In genomic region chr10:104612577-104613205, GRCh38 we compare ENCODE assay signal across 23 cellular contexts. TPM values are rescaled to one million over a fixed set of nuclear protein-coding genes. Genes with fewer than 3 reads are reported as not detected.
"Had no signal": no experiment of that assay in that cellular context is flagged by ENCODE, and none has a peak within 500 bp of the region (broad histone marks: within the 10 kb centered on the region; RNA-seq: fewer than 3 reads in every experiment).

No MANE protein-coding gene starts in this region.

- H3K27me3 ChIP-seq: ascending aorta, right lobe of liver, transverse colon had no signal

- H3K27ac ChIP-seq: ascending aorta, psoas muscle, right lobe of liver, spleen, transverse colon had no signal

- H3K4me1 ChIP-seq: ascending aorta, psoas muscle, right lobe of liver, spleen, transverse colon had no signal

- H3K4me1 Mint-ChIP-seq: activated CD4-positive, alpha-beta memory T cell treated with anti-CD3 and anti-CD28 coated beads, Interleukin-2, amount 10 ng/mL, durations not matched to agents 7 days and 5 days; activated naive CD8-positive, alpha-beta T cell treated with anti-CD3 and anti-CD28 coated beads, Interleukin-2, amount 10 ng/mL, durations not matched to agents 7 days and 5 days; natural killer cell; stimulated activated memory B cell treated with anti-CD40 and anti-IgM and Interleukin-4, amounts not matched to agents 10 μg/mL and 1 μg/mL and 100 μg/mL, for 72 hours; T-helper 17 cell had no signal

- H3K27ac Mint-ChIP-seq: activated CD4-positive, alpha-beta memory T cell treated with anti-CD3 and anti-CD28 coated beads, Interleukin-2, amount 10 ng/mL, durations not matched to agents 7 days and 5 days; activated naive CD8-positive, alpha-beta T cell treated with anti-CD3 and anti-CD28 coated beads, Interleukin-2, amount 10 ng/mL, durations not matched to agents 7 days and 5 days; natural killer cell; stimulated activated memory B cell treated with anti-CD40 and anti-IgM and Interleukin-4, amounts not matched to agents 10 μg/mL and 1 μg/mL and 100 μg/mL, for 72 hours; T-helper 17 cell had no signal

- DNase-seq: activated CD4-positive, alpha-beta memory T cell treated with anti-CD3 and anti-CD28 coated beads, Interleukin-2, amount 10 ng/mL, durations not matched to agents 7 days and 5 days; activated gamma-delta T cell treated with Interleukin-2 at 50 U/mL for 16 hours; activated naive CD8-positive, alpha-beta T cell treated with anti-CD3 and anti-CD28 coated beads, Interleukin-2, amount 10 ng/mL, durations not matched to agents 7 days and 5 days; activated T-cell treated with anti-CD3 and anti-CD28 coated beads, Interleukin-2, amount 50 U/mL, for 48 hours; glutamatergic neuron; mammary epithelial cell; mucosa of descending colon; natural killer cell; occipital lobe; psoas muscle; right lobe of liver; spleen; stimulated activated CD4-positive, alpha-beta T cell treated with anti-CD3 and anti-CD28 coated beads, Interleukin-1b, Interleukin-23, amount 100 ng/mL, for 48 hours; substantia nigra; T-helper 17 cell; transverse colon had no signal

- H3K4me3 ChIP-seq: ascending aorta, mucosa of descending colon, psoas muscle, right lobe of liver, spleen, transverse colon had no signal

- H3K9me3 Mint-ChIP-seq: activated naive CD8-positive, alpha-beta T cell treated with anti-CD3 and anti-CD28 coated beads, Interleukin-2, amount 10 ng/mL, durations not matched to agents 7 days and 5 days; natural killer cell had no signal

- H3K9me3 ChIP-seq: ascending aorta, psoas muscle, right lobe of liver, transverse colon had no signal

- H3K36me3 ChIP-seq: ascending aorta, right lobe of liver, spleen, transverse colon had no signal

- H3K4me3 Mint-ChIP-seq: activated CD4-positive, alpha-beta memory T cell treated with anti-CD3 and anti-CD28 coated beads, Interleukin-2, amount 10 ng/mL, durations not matched to agents 7 days and 5 days; activated naive CD8-positive, alpha-beta T cell treated with anti-CD3 and anti-CD28 coated beads, Interleukin-2, amount 10 ng/mL, durations not matched to agents 7 days and 5 days; natural killer cell; stimulated activated memory B cell treated with anti-CD40 and anti-IgM and Interleukin-4, amounts not matched to agents 10 μg/mL and 1 μg/mL and 100 μg/mL, for 72 hours; T-helper 17 cell had no signal

- ATAC-seq: left lobe of liver; mucosa of descending colon; natural killer cell; psoas muscle; right lobe of liver; stimulated activated memory B cell treated with anti-CD40 and anti-IgM and Interleukin-4, amounts not matched to agents 10 μg/mL and 1 μg/mL and 100 μg/mL, for 72 hours; T-helper 17 cell had no signal

- H3K36me3 Mint-ChIP-seq: activated naive CD8-positive, alpha-beta T cell treated with anti-CD3 and anti-CD28 coated beads, Interleukin-2, amount 10 ng/mL, durations not matched to agents 7 days and 5 days; natural killer cell; stimulated activated memory B cell treated with anti-CD40 and anti-IgM and Interleukin-4, amounts not matched to agents 10 μg/mL and 1 μg/mL and 100 μg/mL, for 72 hours had no signal

RNA-seq across cellular contexts. Expression of gene SORCS3, which starts 28.4 kb away (rescaled TPM):
- total RNA-seq: activated CD4-positive, alpha-beta memory T cell treated with anti-CD3 and anti-CD28 coated beads, Interleukin-2, amount 10 ng/mL, durations not matched to agents 7 days and 5 days; activated naive CD8-positive, alpha-beta T cell treated with anti-CD3 and anti-CD28 coated beads, Interleukin-2, amount 10 ng/mL, durations not matched to agents 7 days and 5 days; ascending aorta; bronchial epithelial cell; chondrocyte; dermis microvascular lymphatic vessel endothelial cell; fibroblast of villous mesenchyme; left lobe of liver; mammary epithelial cell; psoas muscle; right lobe of liver had no signal
- polyA plus RNA-seq: mammary epithelial cell, spleen had no signal
